8 cellular contexts compared by ENCODE assay signal in genomic region chrX:17944833-17945497, GRCh38.
A peak's percentile ranks its signal among the peaks of the same experiment; 100 is the strongest.
DNase-seq lines count a peak whose midpoint lies in the region; ATAC-seq, FAIRE-seq and TF ChIP-seq lines count a peak whose summit lies in the region.

No MANE protein-coding gene starts in this region.

- H2BK5ac ChIP-seq in H1 (ENCODE audit: low read depth, low read length) = no peak overlapping the region

- H3K9ac ChIP-seq in H1 (replicated peaks in 1 of 4; ENCODE audit: extremely low read depth in 1 of 4, low read depth in 3 of 4, low read length in 3 of 4) = no peak overlapping the region

- H3K27ac ChIP-seq in H1 (ENCODE audit: low read depth, low read length) = no peak overlapping the region

- H4K8ac ChIP-seq in H1 (ENCODE audit: extremely low read depth, insufficient read depth, low read length) = no peak overlapping the region

- no peak overlapping the region for H2BK15ac ChIP-seq in H1 (ENCODE audit: low read length)

- no peaks in the 10 kb centered on the region for H3K23me2 ChIP-seq in H1 (ENCODE audit: low read depth, low read length)

- H3K56ac ChIP-seq in H1 (replicated peaks; ENCODE audit: insufficient read length, low read depth, low read length) = no peak overlapping the region

- H3K4me3 ChIP-seq in H1 (ENCODE audit: extremely low read depth in 1 of 4, insufficient read depth in 2 of 4, low read depth in 3 of 4, low read length in 4 of 4) = no peak overlapping the region

- peak; percentile 78 for FAIRE-seq in H1 (lab: Jason Lieb, UNC)
- FAIRE-seq in RCC 7860 (lab: Jason Lieb, UNC) = no peak

- no peaks in the 10 kb centered on the region for H3K9me3 Mint-ChIP-seq in activated naive CD4-positive, alpha-beta T cell treated with anti-CD3 and anti-CD28 coated beads, Interleukin-2, amount 10 ng/mL, durations not matched to agents 7 days and 5 days

- no peak for TF ChIP-seq EP300 in H1 (IDR thresholded peaks at IDR 0.05; ENCODE audit: borderline replicate concordance in 1 of 2, low read depth in 2 of 2, low read length in 2 of 2)

- peak; percentile 11 to 59 (median 49) for TF ChIP-seq CTCF in H1 (IDR thresholded peaks at IDR 0.05; ENCODE audit: control extremely low read depth in 1 of 3, insufficient read depth in 1 of 3, low read depth in 1 of 3, low read length in 3 of 3)

- ATAC-seq in stimulated activated naive CD8-positive, alpha-beta T cell treated with anti-CD3 and anti-CD28 coated beads, Interleukin-15, Interleukin-2, amounts not matched to agents 100 U/mL and 50 U/mL, for 24 hours = no peak

- no peaks in the 10 kb centered on the region for H3K79me2 ChIP-seq in H1 (ENCODE audit: control insufficient read depth in 1 of 2, insufficient read depth in 2 of 2, low read length in 2 of 2)

- no peaks in the 10 kb centered on the region for H3K36me3 ChIP-seq in H1 (ENCODE audit: control insufficient read depth in 2 of 4, insufficient read depth in 4 of 4, low read length in 3 of 4)

- H3K23ac ChIP-seq in H1 (ENCODE audit: insufficient read length) = no peak overlapping the region

- no peaks in the 10 kb centered on the region for H4K20me1 ChIP-seq in H1 (replicated peaks in 1 of 2; ENCODE audit: control insufficient read depth in 1 of 2, insufficient read depth in 2 of 2, low read length in 2 of 2)

- no peak overlapping the region for H3K27ac Mint-ChIP-seq in activated naive CD4-positive, alpha-beta T cell treated with anti-CD3 and anti-CD28 coated beads, Interleukin-2, amount 10 ng/mL, durations not matched to agents 7 days and 5 days

- no peak overlapping the region for H3K4me2 ChIP-seq in H1 (ENCODE audit: insufficient read depth in 1 of 2, low read depth in 2 of 2, low read length in 2 of 2)

- CTCF ChIA-PET in activated naive CD4-positive, alpha-beta T cell treated with anti-CD3 and anti-CD28 coated beads, Interleukin-2, amount 10 ng/mL, durations not matched to agents 7 days and 5 days (lab: Charles Lee) = interaction anchor here (0.6 to 2.1 kb wide), 8 partner anchors 12 to 433 kb away, joined by 3 to 11 read pairs (median 3); no protein-coding TSS in a partner anchor
- CTCF ChIA-PET in H1 (lab: Charles Lee; ENCODE audit: partially characterized antibody) = interaction anchor here (0.7 to 4.7 kb wide), 20 partner anchors 8 to 428 kb away, joined by 3 to 35 read pairs (median 4); no protein-coding TSS in a partner anchor

- DNase-seq in activated naive CD4-positive, alpha-beta T cell treated with anti-CD3 and anti-CD28 coated beads, Interleukin-2, amount 10 ng/mL, durations not matched to agents 7 days and 5 days = peak; percentile 21
- DNase-seq in activated naive CD4-positive, alpha-beta T cell (lab: John Stamatoyannopoulos, UW) = no peak
- DNase-seq in NCI-H146 treated with DMSO at 0.1 percent for 48 hours (lab: John Stamatoyannopoulos, UW; ENCODE audit: unreplicated experiment) (peak; percentile 7), H1 (ENCODE audit: low read depth in 1 of 2, low spot score in 2 of 2) (peak in 1 of 2 experiments; percentile 45), GF-D8 (lab: John Stamatoyannopoulos, UW) (no peak), activated gamma-delta T cell (lab: John Stamatoyannopoulos, UW) (no peak), RCC 7860 (ENCODE audit: low spot score) (no peak)
- DNase-seq in stimulated activated naive CD8-positive, alpha-beta T cell treated with anti-CD3 and anti-CD28 coated beads, Interleukin-15, Interleukin-2, amounts not matched to agents 100 U/mL and 50 U/mL, for 24 hours = peak; percentile 5

- H3K4me1 ChIP-seq in H1 (replicated peaks in 1 of 4; ENCODE audit: control insufficient read depth in 3 of 4, insufficient read depth in 4 of 4, low read length in 3 of 4) = 0 out of 7 replicates have a peak, but pooled peaks cover 0 to 3% (median 0%) of the 10 kb centered on the region in 4 experiments

- POLR2A ChIA-PET in H1 (lab: Charles Lee; ENCODE audit: partially characterized antibody) = no interaction called here

- TF ChIP-seq POLR2A in H1 (IDR thresholded peaks at IDR 0.05; ENCODE audit: control extremely low read depth in 1 of 2, low read depth in 2 of 2, low read length in 2 of 2) = no peak

- H3K14ac ChIP-seq in H1 (ENCODE audit: insufficient read length) = no peak overlapping the region

- H3K18ac ChIP-seq in H1 (ENCODE audit: extremely low read depth, low read length) = no peak overlapping the region

- H2AFZ ChIP-seq in H1 (ENCODE audit: low read length) = no peak overlapping the region

- H3K27me3 ChIP-seq in H1 (replicated peaks in 1 of 4; ENCODE audit: control insufficient read depth in 3 of 4, extremely low read depth in 1 of 4, insufficient read depth in 3 of 4, low read length in 3 of 4) = no peaks in the 10 kb centered on the region

- no peaks in the 10 kb centered on the region for H3K4me1 Mint-ChIP-seq in activated naive CD4-positive, alpha-beta T cell treated with anti-CD3 and anti-CD28 coated beads, Interleukin-2, amount 10 ng/mL, durations not matched to agents 7 days and 5 days

- H3K27me3 Mint-ChIP-seq in activated naive CD4-positive, alpha-beta T cell treated with anti-CD3 and anti-CD28 coated beads, Interleukin-2, amount 10 ng/mL, durations not matched to agents 7 days and 5 days = peaks cover 3% of the 10 kb centered on the region

- TF ChIP-seq RAD21 in H1 (IDR thresholded peaks at IDR 0.05 in 1 of 2, conservative IDR thresholded peaks at IDR 0.05 in 1 of 2; ENCODE audit: low read depth in 2 of 2, low read length in 2 of 2) = peak; percentile 63 to 69

- H3K79me1 ChIP-seq in H1 (ENCODE audit: low read depth, low read length) = no peaks in the 10 kb centered on the region

- H4K91ac ChIP-seq in H1 (replicated peaks; ENCODE audit: insufficient read length, low read length) = no peak overlapping the region

- H3K9me3 ChIP-seq in H1 (ENCODE audit: insufficient read depth in 2 of 2, low read depth in 1 of 2, low read length in 1 of 2) = no peaks in the 10 kb centered on the region

- H3K36me3 Mint-ChIP-seq in activated naive CD4-positive, alpha-beta T cell treated with anti-CD3 and anti-CD28 coated beads, Interleukin-2, amount 10 ng/mL, durations not matched to agents 7 days and 5 days = no peaks in the 10 kb centered on the region

- H2BK120ac ChIP-seq in H1 (replicated peaks; ENCODE audit: low read depth, low read length) = no peak overlapping the region

- no peak overlapping the region for H3K4me3 Mint-ChIP-seq in activated naive CD4-positive, alpha-beta T cell treated with anti-CD3 and anti-CD28 coated beads, Interleukin-2, amount 10 ng/mL, durations not matched to agents 7 days and 5 days

- no peak overlapping the region for H2AK5ac ChIP-seq in H1 (ENCODE audit: low read depth, low read length)

- 78% methylated on average over 10 of the region's 10 CpGs; no CpG with 5 or more reads in 1 of the 2 experiments for WGBS in H1 (ENCODE audit: extremely low coverage in 1 of 2, insufficient coverage in 1 of 2, insufficient read length in 1 of 2, insufficient replicate concordance in 2 of 2, low coverage in 1 of 2, low lambda C conversion rate in 2 of 2, missing lambda C conversion rate in 1 of 2), 2 experiments

- H4K5ac ChIP-seq in H1 (ENCODE audit: insufficient read length, low read depth, low read length) = no peak overlapping the region

- no peak overlapping the region for H3K4ac ChIP-seq in H1 (replicated peaks; ENCODE audit: insufficient read length, low read depth, low read length)

- H2BK20ac ChIP-seq in H1 (ENCODE audit: low read length) = no peak overlapping the region

- no peak overlapping the region for H2BK12ac ChIP-seq in H1 (ENCODE audit: low read depth, low read length)

TF ChIP-seq in H1, 55 proteins besides CTCF, POLR2A, EP300 and RAD21:
- TF ChIP-seq SRF (IDR thresholded peaks at IDR 0.05; ENCODE audit: low read depth, low read length) (no peak), JUN (IDR thresholded peaks at IDR 0.05; ENCODE audit: low read depth, low read length) (no peak), ASH2L (IDR thresholded peaks at IDR 0.05; ENCODE audit: low read length) (no peak)

Comparison
In these comparisons a context has a peak if more than half of its experiments do, and no peak if none do; other contexts are left out.
1. DNase-seq: peak in activated naive CD4-positive, alpha-beta T cell treated with anti-CD3 and anti-CD28 coated beads, Interleukin-2, amount 10 ng/mL, durations not matched to agents 7 days and 5 days (single experiment), NCI-H146 treated with DMSO at 0.1 percent for 48 hours (single experiment) and stimulated activated naive CD8-positive, alpha-beta T cell treated with anti-CD3 and anti-CD28 coated beads, Interleukin-15, Interleukin-2, amounts not matched to agents 100 U/mL and 50 U/mL, for 24 hours (single experiment); none in activated naive CD4-positive, alpha-beta T cell (0 of 4), GF-D8 (single experiment), activated gamma-delta T cell (single experiment) and RCC 7860 (single experiment).